In the genomic region with DNA sequence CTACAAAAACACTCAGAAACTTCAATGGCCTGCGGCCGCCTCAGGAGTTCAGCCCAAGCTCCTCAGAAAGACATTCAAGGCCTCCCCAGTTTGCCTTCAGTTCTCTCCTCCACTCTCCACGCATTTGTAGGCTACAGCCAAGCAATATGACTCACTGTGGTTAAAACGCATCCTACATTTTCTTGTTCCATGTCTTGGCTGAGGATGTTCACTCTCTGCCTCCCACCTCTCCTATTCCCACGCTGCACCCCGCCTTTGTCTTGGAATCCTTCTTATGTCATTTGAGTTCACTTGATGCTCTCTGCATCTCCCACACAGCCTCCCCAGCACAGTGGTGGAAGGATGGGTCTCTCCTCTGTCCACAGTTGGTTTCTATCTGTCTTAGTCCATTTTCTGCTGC, we compare ENCODE assay signal across 32 cellular contexts.
DNase-seq lines count a peak whose midpoint lies in the region; ATAC-seq and TF ChIP-seq lines count a peak whose summit lies in the region.
"Had no signal": no experiment of that assay in that cellular context is flagged by ENCODE, and none has a peak within 500 bp of the region (broad histone marks: within the 10 kb centered on the region; RNA-seq: fewer than 3 reads in every experiment).

No MANE protein-coding gene starts in this region.

- H3K9me2 ChIP-seq in GM23248 (ENCODE audit: insufficient read depth): no peaks in the 10 kb centered on the region

- no peaks in the 10 kb centered on the region for H3F3A ChIP-seq in GM23248 (ENCODE audit: insufficient read depth)

- intact Hi-C loops in posterior cingulate gyrus (cut with DNase I): no loop called here

- WGBS in GM23248 (ENCODE audit: low coverage in 1 of 2, low lambda C conversion rate in 2 of 2, missing lambda C conversion rate in 2 of 2), 2 experiments: 50 to 51% methylated on average over 6 of the region's 6 CpGs

- no peaks in the 10 kb centered on the region for H3K4me1 ChIP-seq in GM23248 (ENCODE audit: insufficient read depth)
- peaks cover 3% of the 10 kb centered on the region; the same call in 1 of the 2 replicates for H3K4me1 ChIP-seq in SJCRH30
- H3K4me1 ChIP-seq: gastrocnemius medialis, stomach, tibial artery, vagina had no signal

- no peak overlapping the region for H3K9ac ChIP-seq in GM23248

- H3K9me3 ChIP-seq in GM23248 (ENCODE audit: low read depth): no peaks in the 10 kb centered on the region
- H3K9me3 ChIP-seq in SJCRH30 (replicated peaks): no peaks in the 10 kb centered on the region; the same call in 1 of the 2 replicates
- H3K9me3 ChIP-seq: gastrocnemius medialis, tibial artery, vagina had no signal

- H3K4me3 ChIP-seq in GM23248 (no peak overlapping the region), fibroblast of mammary gland (ENCODE audit: control insufficient read depth, low read depth, low read length) (no peak overlapping the region), SJCRH30 (no peak overlapping the region)
- H3K4me3 ChIP-seq: gastrocnemius medialis, K562, stomach, tibial artery, vagina had no signal

- H3K27ac ChIP-seq in GM23248: no peak overlapping the region
- H3K27ac ChIP-seq in SJCRH30: no peak overlapping the region
- H3K27ac ChIP-seq: gastrocnemius medialis, stomach, tibial artery, vagina had no signal

- H3K27me3 ChIP-seq in GM23248 (replicated peaks; ENCODE audit: insufficient read depth): peaks cover 24% of the 10 kb centered on the region
- no peaks in the 10 kb centered on the region for H3K27me3 ChIP-seq in SJCRH30
- H3K27me3 ChIP-seq: gastrocnemius medialis, stomach, tibial artery, vagina had no signal

- H4K20me1 ChIP-seq in GM23248 (ENCODE audit: insufficient read depth): no peaks in the 10 kb centered on the region

- TF ChIP-seq CTCF in fibroblast of mammary gland (conservative IDR thresholded peaks at IDR 0.05; ENCODE audit: control insufficient read depth, insufficient read depth, low read depth, low read length): no peak

- in situ Hi-C loops in GM23248 (cut with MboI): no loop called here

- ATAC-seq in GM18517 (IDR thresholded peaks at IDR 0.05; ENCODE audit: unreplicated experiment): no peak
- ATAC-seq: CD8-positive, alpha-beta T cell; gastrocnemius medialis; K562; PC-3; right cardiac atrium had no signal

- H3K36me3 ChIP-seq in GM23248 (ENCODE audit: low read depth) (no peaks in the 10 kb centered on the region), SJCRH30 (no peaks in the 10 kb centered on the region)
- H3K36me3 ChIP-seq: gastrocnemius medialis, stomach, tibial artery, vagina had no signal

- no peak overlapping the region for H3K4me2 ChIP-seq in GM23248 (ENCODE audit: unreplicated experiment)

- no peaks in the 10 kb centered on the region for H3K79me2 ChIP-seq in GM23248 (ENCODE audit: insufficient read depth)

- DNase-seq in GM23248: peak; percentile 7
- DNase-seq in amniotic epithelial cell (ENCODE audit: low read depth): peak; percentile 85
- peak; percentile 17 for DNase-seq in fibroblast of mammary gland (ENCODE audit: low read depth)
- DNase-seq in posterior cingulate gyrus: peak in 7 of 10 donors; percentile 15 to 85 (median 48)
- DNase-seq in SJCRH30: no peak
- DNase-seq in GM03348 (ENCODE audit: low spot score): no peak
- DNase-seq in stimulated activated CD4-positive, alpha-beta T cell treated with anti-CD3 and anti-CD28 coated beads, Interleukin-4, amount 100 ng/mL, for 4 hours: no peak
- DNase-seq: ACHN; activated effector memory CD4-positive, alpha-beta T cell treated with anti-CD3 and anti-CD28 coated beads, Interleukin-2, amount 50 U/mL, for 16 hours; activated naive CD8-positive, alpha-beta T cell treated with anti-CD3 and anti-CD28 coated beads for 36 hours; activated T-cell treated with anti-CD3 and anti-CD28 coated beads, Interleukin-2, amount 50 U/mL, for 24 hours; aorta; CD8-positive, alpha-beta T cell; cerebellar nuclear complex; DMS 273 treated with DMSO at 0.1 percent for 48 hours; gastrocnemius medialis; GOT3; mesendoderm; NCI-H1417 treated with DMSO at 0.1 percent for 48 hours; NCI-H2081; NCI-H2227 treated with DMSO at 0.1 percent for 48 hours; NCI-H526 treated with DMSO at 0.1 percent for 48 hours; PC-3; right cardiac atrium; Right ventricle myocardium superior; stimulated activated CD4-positive, alpha-beta T cell treated with anti-CD3 and anti-CD28 coated beads, Interleukin-2, amount 100 ng/mL, for 48 hours; stomach; T-helper 2 cell; tibial artery had no signal

- no peak overlapping the region for H2AFZ ChIP-seq in GM23248

Comparison
In these comparisons a context has a peak if more than half of its experiments do, and no peak if none do; other contexts are left out.
1. DNase-seq: peak in GM23248 (single experiment), amniotic epithelial cell (single experiment), fibroblast of mammary gland (single experiment) and posterior cingulate gyrus (7 of 10); none in SJCRH30 (0 of 2), GM03348 (single experiment) and stimulated activated CD4-positive, alpha-beta T cell treated with anti-CD3 and anti-CD28 coated beads, Interleukin-4, amount 100 ng/mL, for 4 hours (0 of 2).